15 cellular contexts compared by ENCODE assay signal in the genomic region with DNA sequence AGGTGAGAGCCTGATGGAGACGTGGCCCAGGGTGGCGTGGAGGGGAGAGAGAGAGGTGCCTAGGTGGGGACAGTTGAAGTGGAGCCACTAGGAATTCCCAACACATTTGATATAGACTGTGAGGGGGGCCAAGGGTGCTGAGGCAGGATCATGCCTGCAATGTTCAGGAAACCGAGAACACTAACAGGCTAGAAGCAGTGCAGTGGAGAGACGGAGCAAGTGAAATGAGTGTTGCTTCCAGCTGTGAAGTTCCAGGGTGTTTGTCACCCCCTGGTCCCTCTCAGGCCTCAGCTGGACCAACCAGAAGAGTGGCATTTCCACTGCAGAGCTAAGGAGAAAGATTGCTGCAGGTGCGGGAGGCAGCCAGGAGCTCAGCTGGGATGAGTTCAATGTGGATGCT.
DNase-seq lines count a peak whose midpoint lies in the region; ATAC-seq, FAIRE-seq and TF ChIP-seq lines count a peak whose summit lies in the region.
"Had no signal": no experiment of that assay in that cellular context is flagged by ENCODE, and none has a peak within 500 bp of the region (broad histone marks: within the 10 kb centered on the region; RNA-seq: fewer than 3 reads in every experiment).

No MANE protein-coding gene starts in this region.

- peaks cover 10% of the 10 kb centered on the region for H3K9me3 Mint-ChIP-seq in MCF 10A (ENCODE audit: unreplicated experiment)

- H2AFZ ChIP-seq in PC-3 (ENCODE audit: low read length), result no peak overlapping the region

- 93% methylated on average over 5 of the region's 5 CpGs for WGBS in pancreas, 2 donors
- WGBS in upper lobe of left lung, 2 donors, result 90% methylated on average over 5 of the region's 5 CpGs

- H3K4me3 ChIP-seq in breast epithelium (no peak overlapping the region), PC-3 (ENCODE audit: low read length) (no peak overlapping the region), pancreas (no peak overlapping the region), upper lobe of left lung (no peak overlapping the region)
- H3K4me3 ChIP-seq: BLaER1 had no signal

- no peak for TF ChIP-seq CTCF in MCF 10A (IDR thresholded peaks at IDR 0.05; ENCODE audit: unreplicated experiment)
- no peak for TF ChIP-seq CTCF in breast epithelium (IDR thresholded peaks at IDR 0.05)
- no peak for TF ChIP-seq CTCF in PC-3 (conservative IDR thresholded peaks at IDR 0.05; ENCODE audit: low read depth, low read length)
- no peak for TF ChIP-seq CTCF in pancreas (IDR thresholded peaks at IDR 0.05)
- TF ChIP-seq CTCF in upper lobe of left lung (IDR thresholded peaks at IDR 0.05), result no peak

- no peak overlapping the region for H3K4me2 ChIP-seq in PC-3 (ENCODE audit: low read length)
- H3K4me2 ChIP-seq: BLaER1 had no signal

- no peaks in the 10 kb centered on the region for H4K20me1 ChIP-seq in PC-3 (ENCODE audit: low read length)
- H4K20me1 ChIP-seq: BLaER1 had no signal

- peak overlapping the region; percentile 73 for H3K27ac Mint-ChIP-seq in MCF 10A (ENCODE audit: low read depth, unreplicated experiment)
- H3K27ac Mint-ChIP-seq: CD8-positive, alpha-beta memory T cell had no signal

- H3K36me3 Mint-ChIP-seq in MCF 10A (ENCODE audit: insufficient read depth, unreplicated experiment), result peaks cover 5% of the 10 kb centered on the region

- H3K4me1 ChIP-seq in breast epithelium (no peaks in the 10 kb centered on the region), PC-3 (ENCODE audit: insufficient read depth, low read length) (peaks cover 48% of the 10 kb centered on the region), pancreas (no peaks in the 10 kb centered on the region), upper lobe of left lung (peaks cover 0 to 6% (median 3%) of the 10 kb centered on the region in 4 donors)

- ATAC-seq in PC-3, result no peak
- ATAC-seq in sciatic nerve, result no peak
- no peak for ATAC-seq in pancreas
- ATAC-seq in upper lobe of left lung (ENCODE audit: low FRiP score in 2 of 2), result no peak
- ATAC-seq: HCT116 had no signal

- H3K79me2 ChIP-seq in PC-3 (ENCODE audit: low read length), result 0 out of 2 replicates have a peak, but pooled peaks cover 12% of the 10 kb centered on the region

- POLR2A ChIA-PET in MCF 10A (lab: Yijun Ruan, JAX) (interaction anchor here (1.2 to 1.3 kb wide), 2 partner anchors 14 to 27 kb away, joined by 3 to 5 read pairs; no protein-coding TSS in a partner anchor), PC-3 (lab: Charles Lee; ENCODE audit: unreplicated experiment) (no interaction called here)

- no peaks in the 10 kb centered on the region for H3K27me3 Mint-ChIP-seq in MCF 10A (ENCODE audit: insufficient read depth, unreplicated experiment)

- H3K9me3 ChIP-seq in breast epithelium (peaks cover 0 to 5% of the 10 kb centered on the region in 2 donors), PC-3 (ENCODE audit: low read length) (no peaks in the 10 kb centered on the region), pancreas (no peaks in the 10 kb centered on the region), upper lobe of left lung (no peaks in the 10 kb centered on the region)
- H3K9me3 ChIP-seq: BLaER1 had no signal

- H3K27me3 ChIP-seq in breast epithelium, result no peaks in the 10 kb centered on the region
- H3K27me3 ChIP-seq in PC-3 (ENCODE audit: low read length), result no peaks in the 10 kb centered on the region
- no peaks in the 10 kb centered on the region for H3K27me3 ChIP-seq in pancreas
- no peaks in the 10 kb centered on the region for H3K27me3 ChIP-seq in upper lobe of left lung
- H3K27me3 ChIP-seq: BLaER1 had no signal

- H3K36me3 ChIP-seq in breast epithelium, result no peaks in the 10 kb centered on the region
- H3K36me3 ChIP-seq in PC-3 (ENCODE audit: low read depth, low read length), result no peaks in the 10 kb centered on the region
- no peaks in the 10 kb centered on the region for H3K36me3 ChIP-seq in pancreas
- no peaks in the 10 kb centered on the region for H3K36me3 ChIP-seq in upper lobe of left lung
- H3K36me3 ChIP-seq: BLaER1 had no signal

- CTCF ChIA-PET in MCF 10A (lab: Yijun Ruan, JAX), result interaction anchor here (0.6 to 0.7 kb wide), 2 partner anchors 29 to 98 kb away, joined by 5 read pairs; no protein-coding TSS in a partner anchor
- CTCF ChIA-PET in PC-3 (lab: Charles Lee), result interaction anchor here (0.6 kb wide), 1 partner anchor 34 kb away, joined by 5 read pairs; no protein-coding TSS in a partner anchor

- FAIRE-seq in pancreas (lab: Jason Lieb, UNC), result no peak

- no peak for TF ChIP-seq EP300 in upper lobe of left lung (IDR thresholded peaks at IDR 0.05)

- BruUV-seq in MCF 10A (replicated peaks; lab: Mats Ljungman, UMichigan) (no TSS peak), PC-3 (replicated peaks; lab: Mats Ljungman, UMichigan) (no TSS peak)

- no peak overlapping the region for H3K27ac ChIP-seq in breast epithelium
- peak overlapping the region; percentile 99 for H3K27ac ChIP-seq in PC-3 (ENCODE audit: low read length)
- no peak overlapping the region for H3K27ac ChIP-seq in pancreas
- no peak overlapping the region for H3K27ac ChIP-seq in upper lobe of left lung
- H3K27ac ChIP-seq: 22Rv1, BLaER1 had no signal

- H3F3A ChIP-seq in PC-3 (ENCODE audit: low read length, unreplicated experiment), result peaks cover 17% of the 10 kb centered on the region

- H3K4me1 Mint-ChIP-seq in MCF 10A (ENCODE audit: insufficient read depth, unreplicated experiment), result peaks cover 65% of the 10 kb centered on the region
- H3K4me1 Mint-ChIP-seq: CD8-positive, alpha-beta memory T cell had no signal

- H3K9ac ChIP-seq in PC-3 (ENCODE audit: low read length), result no peak overlapping the region
- H3K9ac ChIP-seq: BLaER1 had no signal

- DNase-seq in MCF 10A (ENCODE audit: unreplicated experiment), result no peak
- DNase-seq in breast epithelium (ENCODE audit: low spot score in 2 of 2), result no peak
- no peak for DNase-seq in PC-3
- peak; percentile 45 for DNase-seq in mesenteric fat pad (ENCODE audit: low spot score)
- DNase-seq in sciatic nerve (ENCODE audit: low spot score), result peak; percentile 34
- no peak for DNase-seq in pancreas
- DNase-seq in upper lobe of left lung, result no peak
- no peak for DNase-seq in NCI-H774 (lab: John Stamatoyannopoulos, UW)
- DNase-seq: AML-193; Calu3; CD8-positive, alpha-beta memory T cell; DMS 273 treated with DMSO at 0.1 percent for 48 hours had no signal

- H3K9me2 ChIP-seq in PC-3 (replicated peaks; ENCODE audit: low read length), result no peaks in the 10 kb centered on the region

- H3K4me3 Mint-ChIP-seq in MCF 10A (ENCODE audit: unreplicated experiment), result peak overlapping the region; percentile 10
- H3K4me3 Mint-ChIP-seq: CD8-positive, alpha-beta memory T cell had no signal

- TF ChIP-seq POLR2A in breast epithelium (IDR thresholded peaks at IDR 0.05) (no peak), upper lobe of left lung (IDR thresholded peaks at IDR 0.05) (no peak)

- intact Hi-C loops in MCF 10A (cut with micrococcal nuclease) (no loop called here), breast epithelium (cut with DNase I; ENCODE audit: low total_unique reads) (no loop called here), PC-3 (cut with micrococcal nuclease) (no loop called here), sciatic nerve (cut with DNase I) (no loop called here), pancreas (cut with DNase I) (no loop called here)

Comparison
In these comparisons a context has a peak if more than half of its experiments do, and no peak if none do; other contexts are left out.
1. DNase-seq: peak in mesenteric fat pad (single experiment) and sciatic nerve (single experiment); none in MCF 10A (single experiment), breast epithelium (0 of 2), PC-3 (single experiment), pancreas (0 of 6), upper lobe of left lung (0 of 2) and NCI-H774 (single experiment).